Comparison of ENCODE assay signal across 8 cellular contexts in genomic region chr15:64825431-64826294, GRCh38. TPM values are rescaled to one million over a fixed set of nuclear protein-coding genes. Genes with fewer than 3 reads are reported as not detected.
DNase-seq lines count a peak whose midpoint lies in the region; FAIRE-seq and TF ChIP-seq lines count a peak whose summit lies in the region.

Gene PIF1, minus strand, starts transcription at chr15:64825647. Its CDS starts 1,312 bp downstream, at chr15:64824335.

- H3K9ac ChIP-seq in GM23248 (peak within 1 kb of the TSS; percentile 84), Karpas-422 (ENCODE audit: low read length) (peak within 1 kb of the TSS; percentile 81)

- intact Hi-C loops in esophagus muscularis mucosa (cut with DNase I) = loop anchor here (10.0 kb wide), 1 partner anchor 159 kb away; the partner anchor contains the start of gene SPG21

- no peak for TF ChIP-seq EP300 in esophagus muscularis mucosa (IDR thresholded peaks at IDR 0.05)

- H3K4me2 ChIP-seq in DOHH2 (ENCODE audit: low read length) (peak within 1 kb of the TSS; percentile 100), GM23248 (ENCODE audit: unreplicated experiment) (peak within 1 kb of the TSS; percentile 84), Karpas-422 (ENCODE audit: low read depth, low read length, poor library complexity, severe bottlenecking) (peak within 1 kb of the TSS; percentile 87)

- DNase-seq in GM23248 (peak; percentile 99), Karpas-422 (peak; percentile 99), RCC 7860 (ENCODE audit: low spot score) (peak; percentile 96), esophagus muscularis mucosa (ENCODE audit: extremely low spot score) (peak; percentile 98), myocyte (ENCODE audit: low read depth) (peak; percentile 99)
- DNase-seq in activated T-cell treated with anti-CD3 and anti-CD28 coated beads, Interleukin-2, amount 50 U/mL, for 48 hours = peak; percentile 86 to 90
- DNase-seq in stimulated activated CD8-positive, alpha-beta memory T cell treated with anti-CD3 and anti-CD28 coated beads, Interleukin-7, amount 100 ng/mL, for 4 hours (ENCODE audit: low read depth in 2 of 2) = peak; percentile 72 to 84

- WGBS in GM23248 (ENCODE audit: low coverage in 1 of 2, low lambda C conversion rate in 2 of 2, missing lambda C conversion rate in 2 of 2), 2 experiments = 1 to 2% methylated on average over 35 of the region's 35 CpGs
- WGBS in esophagus muscularis mucosa = 18% methylated on average over 12 of the region's 35 CpGs

- TF ChIP-seq CTCF in DOHH2 (IDR thresholded peaks at IDR 0.05; ENCODE audit: low read depth, low read length, poor library complexity, severe bottlenecking) = peak; percentile 13
- TF ChIP-seq CTCF in esophagus muscularis mucosa (IDR thresholded peaks at IDR 0.05) = peak in 1 of 3 experiments; percentile 16

- H3F3A ChIP-seq in DOHH2 (ENCODE audit: control insufficient read depth, insufficient read depth) (no peaks in the 10 kb centered on the region), GM23248 (ENCODE audit: insufficient read depth) (no peaks in the 10 kb centered on the region)

- H3K4me1 ChIP-seq in DOHH2 (ENCODE audit: control insufficient read depth, low read length) (peaks cover 31% of the 10 kb centered on the region), GM23248 (ENCODE audit: insufficient read depth) (peaks cover 5% of the 10 kb centered on the region), Karpas-422 (ENCODE audit: low read length) (peaks cover 28% of the 10 kb centered on the region), esophagus muscularis mucosa (peaks cover 18 to 43% (median 33%) of the 10 kb centered on the region in 4 donors)

- H3K9me3 ChIP-seq in DOHH2 (ENCODE audit: control insufficient read depth, insufficient read depth, low read length) = no peaks in the 10 kb centered on the region
- H3K9me3 ChIP-seq in GM23248 (ENCODE audit: low read depth) = no peaks in the 10 kb centered on the region
- H3K9me3 ChIP-seq in Karpas-422 (ENCODE audit: low read length) = no peaks in the 10 kb centered on the region
- no peaks in the 10 kb centered on the region for H3K9me3 ChIP-seq in esophagus muscularis mucosa

- no peaks in the 10 kb centered on the region for H3K27me3 ChIP-seq in DOHH2 (ENCODE audit: control insufficient read depth, low read length)
- no peaks in the 10 kb centered on the region for H3K27me3 ChIP-seq in GM23248 (replicated peaks; ENCODE audit: insufficient read depth)
- no peaks in the 10 kb centered on the region for H3K27me3 ChIP-seq in Karpas-422 (ENCODE audit: low read length)
- H3K27me3 ChIP-seq in esophagus muscularis mucosa = no peaks in the 10 kb centered on the region

- no peaks in the 10 kb centered on the region for H4K20me1 ChIP-seq in DOHH2 (ENCODE audit: control insufficient read depth, insufficient read depth, low read depth, low read length)
- H4K20me1 ChIP-seq in GM23248 (ENCODE audit: insufficient read depth) = no peaks in the 10 kb centered on the region
- no peaks in the 10 kb centered on the region for H4K20me1 ChIP-seq in Karpas-422 (ENCODE audit: insufficient read depth, low read depth, low read length)

- H3K27ac ChIP-seq in DOHH2 (ENCODE audit: low read depth, low read length) (peak within 1 kb of the TSS; percentile 84), GM23248 (peak within 1 kb of the TSS; percentile 60), Karpas-422 (ENCODE audit: low read length) (peak within 1 kb of the TSS; percentile 78), esophagus muscularis mucosa (replicated peaks in 1 of 4) (peak within 1 kb of the TSS; percentile 69 to 82 (median 76))

- H3K9me2 ChIP-seq in DOHH2 (replicated peaks; ENCODE audit: control insufficient read depth, low read length) = no peaks in the 10 kb centered on the region
- H3K9me2 ChIP-seq in GM23248 (ENCODE audit: insufficient read depth) = no peaks in the 10 kb centered on the region
- H3K9me2 ChIP-seq in Karpas-422 (replicated peaks; ENCODE audit: insufficient read depth, low read length) = no peaks in the 10 kb centered on the region

- H3K36me3 ChIP-seq in DOHH2 (ENCODE audit: control insufficient read depth, low read length) = peaks cover 33% of the 10 kb centered on the region
- no peaks in the 10 kb centered on the region for H3K36me3 ChIP-seq in GM23248 (ENCODE audit: low read depth)
- H3K36me3 ChIP-seq in Karpas-422 (ENCODE audit: insufficient read depth, low read length) = peaks cover 14% of the 10 kb centered on the region
- H3K36me3 ChIP-seq in esophagus muscularis mucosa = no peaks in the 10 kb centered on the region

- H3K79me2 ChIP-seq in DOHH2 (ENCODE audit: control insufficient read depth, low read length) (peaks cover 35% of the 10 kb centered on the region), GM23248 (ENCODE audit: insufficient read depth) (no peaks in the 10 kb centered on the region), Karpas-422 (ENCODE audit: low read length) (peaks cover 30% of the 10 kb centered on the region)

- in situ Hi-C loops in GM23248 (cut with MboI) = no loop called here

- no peak for TF ChIP-seq POLR2A in esophagus muscularis mucosa (IDR thresholded peaks at IDR 0.05; ENCODE audit: low read depth)

- peak; percentile 88 for FAIRE-seq in RCC 7860 (lab: Jason Lieb, UNC)

- H3K4me3 ChIP-seq in DOHH2 (ENCODE audit: low read length) (peak within 1 kb of the TSS; percentile 98), GM23248 (peak within 1 kb of the TSS; percentile 73), Karpas-422 (ENCODE audit: low read length) (peak within 1 kb of the TSS; percentile 83), esophagus muscularis mucosa (peak within 1 kb of the TSS; percentile 58 to 64 (median 61))

- H2AFZ ChIP-seq in GM23248 (peak within 1 kb of the TSS; percentile 96), Karpas-422 (ENCODE audit: low read length) (peak within 1 kb of the TSS; percentile 93)

RNA-seq across cellular contexts. Expression of gene PIF1, which starts in this region (rescaled TPM):
- 9.7 and 11.3 TPM in 2 replicates for total RNA-seq in GM23248 (2014; rRNA removed; shearing (Covaris generic))
- 7.0 and 8.1 TPM in 2 replicates for polyA plus RNA-seq in GM23248 (2016; fragmentation: Nextera tagmentation; extraction: Ambion mirVana)
- total RNA-seq in Karpas-422 (2014; rRNA removed; shearing (Covaris generic); ENCODE audit: low replicate concordance) = 18.6 and 60.0 TPM in 2 replicates
- total RNA-seq in esophagus muscularis mucosa (1 to 10 TPM in 3 of 4 donors, under 1 TPM in 1; 0.78 to 4.4 (median 2.0) TPM), myocyte (8.9 and 13.5 TPM in 2 replicates)
- 7.4 TPM for polyA plus RNA-seq in myocyte (2012)

Comparison
In these comparisons a context has a peak if more than half of its experiments do, and no peak if none do; other contexts are left out.
1. Peak in every context shown above with its lines: DNase-seq, H3K4me3 ChIP-seq and H3K27ac ChIP-seq.